In the genomic region with DNA sequence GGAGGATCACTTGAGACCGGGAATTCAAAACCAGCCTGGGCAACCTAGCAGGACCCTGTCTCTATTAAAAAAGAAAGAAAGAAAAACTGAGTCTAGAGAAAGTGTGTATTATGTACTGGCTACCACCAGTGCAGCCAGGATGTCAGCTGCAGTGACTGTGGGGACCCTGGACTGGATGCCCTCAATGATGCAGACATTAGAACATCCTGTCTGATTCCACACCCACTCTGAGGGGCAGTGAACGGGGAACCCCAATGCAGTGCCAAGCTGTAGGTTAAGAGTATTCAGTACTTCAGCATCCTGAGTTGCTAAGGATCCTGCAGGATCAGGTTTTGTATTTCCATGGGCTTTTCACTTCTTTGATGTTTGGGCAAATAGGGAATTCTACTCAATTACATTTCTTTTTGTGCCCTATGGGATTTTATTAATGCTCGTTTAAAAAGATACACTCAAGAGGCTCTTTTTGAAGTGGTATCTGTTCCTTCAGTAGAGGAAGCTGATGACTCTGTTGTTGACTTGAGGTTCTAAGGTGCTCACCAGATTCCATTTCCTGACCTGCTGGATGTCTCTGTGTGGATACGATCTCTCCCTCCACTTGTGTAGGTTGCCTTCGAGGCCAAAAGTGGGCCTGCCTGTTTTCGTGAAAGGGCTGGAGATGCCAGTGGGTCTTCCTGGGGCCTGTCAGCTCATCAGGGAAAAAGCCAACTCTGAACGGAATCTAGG, we compare ENCODE assay signal across 20 cellular contexts.
DNase-seq lines count a peak whose midpoint lies in the region; ATAC-seq, FAIRE-seq and TF ChIP-seq lines count a peak whose summit lies in the region.
"Had no signal": no experiment of that assay in that cellular context is flagged by ENCODE, and none has a peak within 500 bp of the region (broad histone marks: within the 10 kb centered on the region; RNA-seq: fewer than 3 reads in every experiment).

No MANE protein-coding gene starts in this region.

- no peaks in the 10 kb centered on the region for H3K27me3 Mint-ChIP-seq in stimulated activated naive CD8-positive, alpha-beta T cell treated with anti-CD3 and anti-CD28 coated beads, Interleukin-15, Interleukin-2, amounts not matched to agents 100 ng/mL and 50 ng/mL, for 24 hours
- no peaks in the 10 kb centered on the region for H3K27me3 Mint-ChIP-seq in activated T-helper 1 cell treated with anti-CD3 and anti-CD28 coated beads, Interleukin-12 subunit alpha, Interleukin-12 subunit beta, Interleukin-2, Interleukin-4 antibody, amounts not matched to agents 30 ng/mL and 10 ng/mL and 1 ng/mL, durations not matched to agents 14 hours and 24 hours and 36 hours (ENCODE audit: insufficient read depth)
- H3K27me3 Mint-ChIP-seq in naive B cell: peaks cover 0 to 6% (median 0%) of the 10 kb centered on the region in 3 donors
- H3K27me3 Mint-ChIP-seq: IgD-negative memory B cell had no signal

- TF ChIP-seq CTCF in kidney (IDR thresholded peaks at IDR 0.05; ENCODE audit: borderline replicate concordance, extremely low read depth, insufficient read depth): no peak

- H3K9me3 Mint-ChIP-seq in stimulated activated naive CD8-positive, alpha-beta T cell treated with anti-CD3 and anti-CD28 coated beads, Interleukin-15, Interleukin-2, amounts not matched to agents 100 ng/mL and 50 ng/mL, for 24 hours: no peaks in the 10 kb centered on the region
- no peaks in the 10 kb centered on the region for H3K9me3 Mint-ChIP-seq in activated T-helper 1 cell treated with anti-CD3 and anti-CD28 coated beads, Interleukin-12 subunit alpha, Interleukin-12 subunit beta, Interleukin-2, Interleukin-4 antibody, amounts not matched to agents 30 ng/mL and 10 ng/mL and 1 ng/mL, durations not matched to agents 14 hours and 24 hours and 36 hours
- no peaks in the 10 kb centered on the region for H3K9me3 Mint-ChIP-seq in naive B cell

- peaks cover 6% of the 10 kb centered on the region for H3K36me3 Mint-ChIP-seq in stimulated activated naive CD8-positive, alpha-beta T cell treated with anti-CD3 and anti-CD28 coated beads, Interleukin-15, Interleukin-2, amounts not matched to agents 100 ng/mL and 50 ng/mL, for 24 hours (ENCODE audit: low read depth)
- peaks cover 17% of the 10 kb centered on the region for H3K36me3 Mint-ChIP-seq in activated T-helper 1 cell treated with anti-CD3 and anti-CD28 coated beads, Interleukin-12 subunit alpha, Interleukin-12 subunit beta, Interleukin-2, Interleukin-4 antibody, amounts not matched to agents 30 ng/mL and 10 ng/mL and 1 ng/mL, durations not matched to agents 14 hours and 24 hours and 36 hours (ENCODE audit: low read depth)
- peaks cover 4 to 11% of the 10 kb centered on the region in 2 donors for H3K36me3 Mint-ChIP-seq in naive B cell
- H3K36me3 Mint-ChIP-seq: IgD-negative memory B cell had no signal

- no peak overlapping the region for H3K4me3 Mint-ChIP-seq in stimulated activated naive CD8-positive, alpha-beta T cell treated with anti-CD3 and anti-CD28 coated beads, Interleukin-15, Interleukin-2, amounts not matched to agents 100 ng/mL and 50 ng/mL, for 24 hours
- H3K4me3 Mint-ChIP-seq in activated T-helper 1 cell treated with anti-CD3 and anti-CD28 coated beads, Interleukin-12 subunit alpha, Interleukin-12 subunit beta, Interleukin-2, Interleukin-4 antibody, amounts not matched to agents 30 ng/mL and 10 ng/mL and 1 ng/mL, durations not matched to agents 14 hours and 24 hours and 36 hours: no peak overlapping the region
- H3K4me3 Mint-ChIP-seq in naive B cell: no peak overlapping the region
- H3K4me3 Mint-ChIP-seq: IgD-negative memory B cell had no signal

- no peak for ATAC-seq in stimulated activated naive CD8-positive, alpha-beta T cell treated with anti-CD3 and anti-CD28 coated beads, Interleukin-15, Interleukin-2, amounts not matched to agents 100 U/mL and 50 U/mL, for 24 hours
- peak; percentile 30 to 39 for ATAC-seq in naive B cell (ENCODE audit: low read depth in 2 of 2)
- ATAC-seq: HCT116, Right ventricle myocardium inferior had no signal

- no peak overlapping the region for H3K4me3 ChIP-seq in kidney (ENCODE audit: low read length in 2 of 2)

- no peaks in the 10 kb centered on the region for H3K36me3 ChIP-seq in kidney (ENCODE audit: control insufficient read depth in 1 of 2, insufficient read depth in 2 of 2, low read length in 2 of 2)

- H3K27ac Mint-ChIP-seq in stimulated activated naive CD8-positive, alpha-beta T cell treated with anti-CD3 and anti-CD28 coated beads, Interleukin-15, Interleukin-2, amounts not matched to agents 100 ng/mL and 50 ng/mL, for 24 hours: peak overlapping the region; percentile 45
- H3K27ac Mint-ChIP-seq in activated T-helper 1 cell treated with anti-CD3 and anti-CD28 coated beads, Interleukin-12 subunit alpha, Interleukin-12 subunit beta, Interleukin-2, Interleukin-4 antibody, amounts not matched to agents 30 ng/mL and 10 ng/mL and 1 ng/mL, durations not matched to agents 14 hours and 24 hours and 36 hours: peak overlapping the region; percentile 34
- H3K27ac Mint-ChIP-seq in naive B cell: peak overlapping the region in 3 of 6 donors; percentile 22 to 94 (median 92)

- DNase-seq in stimulated activated naive CD8-positive, alpha-beta T cell treated with anti-CD3 and anti-CD28 coated beads, Interleukin-15, Interleukin-2, amounts not matched to agents 100 U/mL and 50 U/mL, for 24 hours: no peak
- no peak for DNase-seq in activated T-helper 1 cell treated with anti-CD3 and anti-CD28 coated beads, Interleukin-12 subunit alpha, Interleukin-12 subunit beta, Interleukin-2, Interleukin-4 antibody, amounts not matched to agents 30 ng/mL and 10 ng/mL and 1 ng/mL, durations not matched to agents 14 hours and 24 hours and 36 hours (ENCODE audit: low spot score)
- DNase-seq in naive B cell: no peak
- no peak for DNase-seq in NCI-H1092 treated with DMSO at 0.1 percent for 48 hours (lab: John Stamatoyannopoulos, UW)
- DNase-seq in NAMALWA (ENCODE audit: low spot score): no peak
- no peak for DNase-seq in kidney
- DNase-seq: AML-193; GDM1; GOT3; Karpas-422; NCI-H1048; NCI-H1436 treated with DMSO at 0.1 percent for 48 hours; NCI-H526 treated with DMSO at 0.1 percent for 48 hours; NK-92 treated with Interleukin-12 subunit alpha and Interleukin-12 subunit beta, amount 100 ng/mL, for 24 hours had no signal

- no peaks in the 10 kb centered on the region for H3K9me3 ChIP-seq in kidney (ENCODE audit: control insufficient read depth in 1 of 2, low read length in 2 of 2)

- peaks cover 10% of the 10 kb centered on the region for H3K4me1 Mint-ChIP-seq in stimulated activated naive CD8-positive, alpha-beta T cell treated with anti-CD3 and anti-CD28 coated beads, Interleukin-15, Interleukin-2, amounts not matched to agents 100 ng/mL and 50 ng/mL, for 24 hours (ENCODE audit: low read depth)
- H3K4me1 Mint-ChIP-seq in activated T-helper 1 cell treated with anti-CD3 and anti-CD28 coated beads, Interleukin-12 subunit alpha, Interleukin-12 subunit beta, Interleukin-2, Interleukin-4 antibody, amounts not matched to agents 30 ng/mL and 10 ng/mL and 1 ng/mL, durations not matched to agents 14 hours and 24 hours and 36 hours (ENCODE audit: low read depth): peaks cover 9% of the 10 kb centered on the region
- H3K4me1 Mint-ChIP-seq in naive B cell: peaks cover 11 to 28% (median 17%) of the 10 kb centered on the region in 3 donors

- no peak overlapping the region for H3K27ac ChIP-seq in kidney (ENCODE audit: low read depth in 2 of 2, low read length in 2 of 2)
- H3K27ac ChIP-seq: C4-2B had no signal

- intact Hi-C loops in activated T-helper 1 cell treated with anti-CD3 and anti-CD28 coated beads, Interleukin-12 subunit alpha, Interleukin-12 subunit beta, Interleukin-2, Interleukin-4 antibody, amounts not matched to agents 30 ng/mL and 10 ng/mL and 1 ng/mL, durations not matched to agents 14 hours and 24 hours and 36 hours (cut with micrococcal nuclease): no loop called here
- intact Hi-C loops in kidney (cut with DNase I): no loop called here

- H3K4me1 ChIP-seq in kidney (ENCODE audit: control insufficient read depth in 1 of 2, insufficient read depth in 1 of 2, low read depth in 1 of 2, low read length in 2 of 2): no peaks in the 10 kb centered on the region

- no peak overlapping the region for H3K9ac ChIP-seq in kidney (ENCODE audit: low read length in 2 of 2)

- no peak for FAIRE-seq in kidney (lab: Jason Lieb, UNC)
- FAIRE-seq: RCC 7860 had no signal
